1 cellular context compared by ENCODE assay signal in the genomic region with DNA sequence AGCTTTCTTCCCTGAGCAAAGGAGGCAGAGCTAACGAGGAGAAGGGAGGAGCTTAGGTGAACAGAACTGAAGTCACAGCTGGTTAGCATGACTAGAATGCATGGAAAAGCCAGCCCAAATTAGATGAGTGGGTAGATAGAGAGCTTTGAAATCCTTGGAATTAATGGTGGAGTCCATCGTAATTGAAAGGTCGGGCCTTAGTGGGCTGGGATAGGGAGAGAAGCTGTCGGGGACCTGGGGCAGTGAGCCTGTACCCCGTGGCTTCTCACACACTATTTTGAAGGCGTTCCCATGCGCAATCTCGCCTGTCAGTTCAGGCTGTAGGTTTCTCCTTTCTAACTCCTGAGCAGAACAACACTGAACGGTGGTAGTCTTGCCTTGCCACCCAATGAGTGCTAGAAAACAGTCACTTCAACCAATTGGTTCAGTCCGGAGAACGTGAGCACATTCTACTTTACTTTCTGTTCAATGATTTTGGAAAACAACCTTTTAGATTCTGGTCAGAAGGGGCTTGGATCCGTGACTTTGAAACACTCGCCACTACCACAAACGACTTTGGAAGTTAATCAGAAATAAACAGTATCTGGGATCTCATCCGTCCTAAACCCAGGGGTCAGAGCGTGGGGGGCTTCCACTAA.
TF ChIP-seq lines count a peak whose summit lies in the region.

No MANE protein-coding gene starts in this region.

TF ChIP-seq in HEK293, 187 proteins besides CTCF, POLR2A, EP300 and RAD21 (continued from another document and continues in another):
- TF ChIP-seq, protein P1, sequence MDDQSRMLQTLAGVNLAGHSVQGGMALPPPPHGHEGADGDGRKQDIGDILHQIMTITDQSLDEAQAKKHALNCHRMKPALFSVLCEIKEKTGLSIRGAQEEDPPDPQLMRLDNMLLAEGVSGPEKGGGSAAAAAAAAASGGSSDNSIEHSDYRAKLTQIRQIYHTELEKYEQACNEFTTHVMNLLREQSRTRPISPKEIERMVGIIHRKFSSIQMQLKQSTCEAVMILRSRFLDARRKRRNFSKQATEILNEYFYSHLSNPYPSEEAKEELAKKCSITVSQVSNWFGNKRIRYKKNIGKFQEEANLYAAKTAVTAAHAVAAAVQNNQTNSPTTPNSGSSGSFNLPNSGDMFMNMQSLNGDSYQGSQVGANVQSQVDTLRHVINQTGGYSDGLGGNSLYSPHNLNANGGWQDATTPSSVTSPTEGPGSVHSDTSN (CRISPR knock-in tag; IDR thresholded peaks at IDR 0.05), result no peak
- TF ChIP-seq, protein P2, sequence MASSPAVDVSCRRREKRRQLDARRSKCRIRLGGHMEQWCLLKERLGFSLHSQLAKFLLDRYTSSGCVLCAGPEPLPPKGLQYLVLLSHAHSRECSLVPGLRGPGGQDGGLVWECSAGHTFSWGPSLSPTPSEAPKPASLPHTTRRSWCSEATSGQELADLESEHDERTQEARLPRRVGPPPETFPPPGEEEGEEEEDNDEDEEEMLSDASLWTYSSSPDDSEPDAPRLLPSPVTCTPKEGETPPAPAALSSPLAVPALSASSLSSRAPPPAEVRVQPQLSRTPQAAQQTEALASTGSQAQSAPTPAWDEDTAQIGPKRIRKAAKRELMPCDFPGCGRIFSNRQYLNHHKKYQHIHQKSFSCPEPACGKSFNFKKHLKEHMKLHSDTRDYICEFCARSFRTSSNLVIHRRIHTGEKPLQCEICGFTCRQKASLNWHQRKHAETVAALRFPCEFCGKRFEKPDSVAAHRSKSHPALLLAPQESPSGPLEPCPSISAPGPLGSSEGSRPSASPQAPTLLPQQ (tag by site-specific recombination; IDR thresholded peaks at IDR 0.05), result no peak
- TF ChIP-seq, protein P3, sequence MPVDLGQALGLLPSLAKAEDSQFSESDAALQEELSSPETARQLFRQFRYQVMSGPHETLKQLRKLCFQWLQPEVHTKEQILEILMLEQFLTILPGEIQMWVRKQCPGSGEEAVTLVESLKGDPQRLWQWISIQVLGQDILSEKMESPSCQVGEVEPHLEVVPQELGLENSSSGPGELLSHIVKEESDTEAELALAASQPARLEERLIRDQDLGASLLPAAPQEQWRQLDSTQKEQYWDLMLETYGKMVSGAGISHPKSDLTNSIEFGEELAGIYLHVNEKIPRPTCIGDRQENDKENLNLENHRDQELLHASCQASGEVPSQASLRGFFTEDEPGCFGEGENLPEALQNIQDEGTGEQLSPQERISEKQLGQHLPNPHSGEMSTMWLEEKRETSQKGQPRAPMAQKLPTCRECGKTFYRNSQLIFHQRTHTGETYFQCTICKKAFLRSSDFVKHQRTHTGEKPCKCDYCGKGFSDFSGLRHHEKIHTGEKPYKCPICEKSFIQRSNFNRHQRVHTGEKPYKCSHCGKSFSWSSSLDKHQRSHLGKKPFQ (tag by site-specific recombination; IDR thresholded peaks at IDR 0.05), result 0 out of 2 replicates have a peak, but pooled peaks have one; percentile 33
- TF ChIP-seq ZNF341 (tag by site-specific recombination; IDR thresholded peaks at IDR 0.05; ENCODE audit: low read depth), result peak; percentile 83
- TF ChIP-seq ZNF335 (tag by site-specific recombination; conservative IDR thresholded peaks at IDR 0.05), result peak; percentile 82
- TF ChIP-seq, protein P4, sequence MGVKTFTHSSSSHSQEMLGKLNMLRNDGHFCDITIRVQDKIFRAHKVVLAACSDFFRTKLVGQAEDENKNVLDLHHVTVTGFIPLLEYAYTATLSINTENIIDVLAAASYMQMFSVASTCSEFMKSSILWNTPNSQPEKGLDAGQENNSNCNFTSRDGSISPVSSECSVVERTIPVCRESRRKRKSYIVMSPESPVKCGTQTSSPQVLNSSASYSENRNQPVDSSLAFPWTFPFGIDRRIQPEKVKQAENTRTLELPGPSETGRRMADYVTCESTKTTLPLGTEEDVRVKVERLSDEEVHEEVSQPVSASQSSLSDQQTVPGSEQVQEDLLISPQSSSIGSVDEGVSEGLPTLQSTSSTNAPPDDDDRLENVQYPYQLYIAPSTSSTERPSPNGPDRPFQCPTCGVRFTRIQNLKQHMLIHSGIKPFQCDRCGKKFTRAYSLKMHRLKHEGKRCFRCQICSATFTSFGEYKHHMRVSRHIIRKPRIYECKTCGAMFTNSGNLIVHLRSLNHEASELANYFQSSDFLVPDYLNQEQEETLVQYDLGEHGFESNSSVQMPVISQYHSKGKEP (tag by site-specific recombination; IDR thresholded peaks at IDR 0.05), result 0 out of 2 replicates have a peak, but pooled peaks have one; percentile 4
- peak; percentile 96 for TF ChIP-seq ZNF600 (tag by site-specific recombination; IDR thresholded peaks at IDR 0.05)
- 0 out of 2 replicates have a peak, but pooled peaks have one; percentile 42 for TF ChIP-seq ZNF629 (tag by site-specific recombination; IDR thresholded peaks at IDR 0.05)
- no peak for TF ChIP-seq GLIS1 (tag by site-specific recombination; IDR thresholded peaks at IDR 0.05)
- TF ChIP-seq ZNF555 (tag by site-specific recombination; conservative IDR thresholded peaks at IDR 0.05), result no peak
- TF ChIP-seq ZNF2 (tag by site-specific recombination; IDR thresholded peaks at IDR 0.05), result no peak; the same call in 1 of the 2 replicates
- TF ChIP-seq ZNF266 (tag by site-specific recombination; IDR thresholded peaks at IDR 0.05; ENCODE audit: low read depth), result no peak
- no peak for TF ChIP-seq GLI4 (tag by site-specific recombination; IDR thresholded peaks at IDR 0.05)
- no peak for TF ChIP-seq ZNF747 (tag by site-specific recombination; IDR thresholded peaks at IDR 0.05)
- no peak for TF ChIP-seq ZNF221 (tag by site-specific recombination; IDR thresholded peaks at IDR 0.05; ENCODE audit: borderline replicate concordance)
- TF ChIP-seq SP3 (tag by site-specific recombination; IDR thresholded peaks at IDR 0.05), result 0 out of 2 replicates have a peak, but pooled peaks have one; percentile 16
- TF ChIP-seq ZNF302 (tag by site-specific recombination; IDR thresholded peaks at IDR 0.05; ENCODE audit: low read depth), result no peak
- 0 out of 2 replicates have a peak, but pooled peaks have one; percentile 23 for TF ChIP-seq ZNF558 (tag by site-specific recombination; IDR thresholded peaks at IDR 0.05)
- no peak for TF ChIP-seq BCL11A (tag by site-specific recombination; IDR thresholded peaks at IDR 0.05; ENCODE audit: low read depth)
- TF ChIP-seq ZNF549 (tag by site-specific recombination; IDR thresholded peaks at IDR 0.05), result peak; percentile 73
- no peak for TF ChIP-seq WT1 (tag by site-specific recombination; IDR thresholded peaks at IDR 0.05)
- TF ChIP-seq PRDM1 (tag by site-specific recombination; IDR thresholded peaks at IDR 0.05), result peak; percentile 68; the same call in 1 of the 2 replicates
- no peak for TF ChIP-seq KLF1 (tag by site-specific recombination; IDR thresholded peaks at IDR 0.05)
- no peak for TF ChIP-seq ZNF248 (tag by site-specific recombination; IDR thresholded peaks at IDR 0.05)
- TF ChIP-seq ZNF366 (tag by site-specific recombination; conservative IDR thresholded peaks at IDR 0.05), result no peak
- TF ChIP-seq, protein P5, sequence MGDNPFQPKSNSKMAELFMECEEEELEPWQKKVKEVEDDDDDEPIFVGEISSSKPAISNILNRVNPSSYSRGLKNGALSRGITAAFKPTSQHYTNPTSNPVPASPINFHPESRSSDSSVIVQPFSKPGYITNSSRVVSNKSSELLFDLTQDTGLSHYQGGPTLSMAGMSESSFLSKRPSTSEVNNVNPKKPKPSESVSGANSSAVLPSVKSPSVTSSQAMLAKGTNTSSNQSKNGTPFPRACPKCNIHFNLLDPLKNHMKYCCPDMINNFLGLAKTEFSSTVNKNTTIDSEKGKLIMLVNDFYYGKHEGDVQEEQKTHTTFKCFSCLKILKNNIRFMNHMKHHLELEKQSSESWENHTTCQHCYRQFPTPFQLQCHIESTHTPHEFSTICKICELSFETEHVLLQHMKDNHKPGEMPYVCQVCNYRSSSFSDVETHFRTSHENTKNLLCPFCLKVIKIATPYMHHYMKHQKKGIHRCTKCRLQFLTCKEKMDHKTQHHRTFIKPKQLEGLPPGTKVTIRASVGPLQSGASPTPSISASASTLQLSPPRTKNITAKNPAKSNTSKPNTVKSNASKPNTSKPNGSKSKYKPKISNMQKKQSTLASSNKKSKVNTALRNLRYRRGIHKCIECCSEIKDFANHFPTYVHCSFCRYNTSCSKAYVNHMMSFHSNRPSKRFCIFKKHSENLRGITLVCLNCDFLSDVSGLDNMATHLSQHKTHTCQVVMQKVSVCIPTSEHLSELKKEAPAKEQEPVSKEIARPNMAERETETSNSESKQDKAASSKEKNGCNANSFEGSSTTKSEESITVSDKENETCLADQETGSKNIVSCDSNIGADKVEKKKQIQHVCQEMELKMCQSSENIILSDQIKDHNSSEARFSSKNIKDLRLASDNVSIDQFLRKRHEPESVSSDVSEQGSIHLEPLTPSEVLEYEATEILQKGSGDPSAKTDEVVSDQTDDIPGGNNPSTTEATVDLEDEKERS (tag by site-specific recombination; IDR thresholded peaks at IDR 0.05), result no peak
- no peak for TF ChIP-seq ZNF521 (tag by site-specific recombination; IDR thresholded peaks at IDR 0.05)
- TF ChIP-seq, protein P6, sequence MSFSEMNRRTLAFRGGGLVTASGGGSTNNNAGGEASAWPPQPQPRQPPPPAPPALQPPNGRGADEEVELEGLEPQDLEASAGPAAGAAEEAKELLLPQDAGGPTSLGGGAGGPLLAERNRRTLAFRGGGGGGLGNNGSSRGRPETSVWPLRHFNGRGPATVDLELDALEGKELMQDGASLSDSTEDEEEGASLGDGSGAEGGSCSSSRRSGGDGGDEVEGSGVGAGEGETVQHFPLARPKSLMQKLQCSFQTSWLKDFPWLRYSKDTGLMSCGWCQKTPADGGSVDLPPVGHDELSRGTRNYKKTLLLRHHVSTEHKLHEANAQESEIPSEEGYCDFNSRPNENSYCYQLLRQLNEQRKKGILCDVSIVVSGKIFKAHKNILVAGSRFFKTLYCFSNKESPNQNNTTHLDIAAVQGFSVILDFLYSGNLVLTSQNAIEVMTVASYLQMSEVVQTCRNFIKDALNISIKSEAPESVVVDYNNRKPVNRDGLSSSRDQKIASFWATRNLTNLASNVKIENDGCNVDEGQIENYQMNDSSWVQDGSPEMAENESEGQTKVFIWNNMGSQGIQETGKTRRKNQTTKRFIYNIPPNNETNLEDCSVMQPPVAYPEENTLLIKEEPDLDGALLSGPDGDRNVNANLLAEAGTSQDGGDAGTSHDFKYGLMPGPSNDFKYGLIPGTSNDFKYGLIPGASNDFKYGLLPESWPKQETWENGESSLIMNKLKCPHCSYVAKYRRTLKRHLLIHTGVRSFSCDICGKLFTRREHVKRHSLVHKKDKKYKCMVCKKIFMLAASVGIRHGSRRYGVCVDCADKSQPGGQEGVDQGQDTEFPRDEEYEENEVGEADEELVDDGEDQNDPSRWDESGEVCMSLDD (tag by site-specific recombination; IDR thresholded peaks at IDR 0.05), result no peak
- TF ChIP-seq ZFHX2 (tag by site-specific recombination; conservative IDR thresholded peaks at IDR 0.05), result peak; percentile 33; the same call in 1 of the 2 replicates
- no peak for TF ChIP-seq ZNF140 (tag by site-specific recombination; IDR thresholded peaks at IDR 0.05)
- TF ChIP-seq, protein P7, sequence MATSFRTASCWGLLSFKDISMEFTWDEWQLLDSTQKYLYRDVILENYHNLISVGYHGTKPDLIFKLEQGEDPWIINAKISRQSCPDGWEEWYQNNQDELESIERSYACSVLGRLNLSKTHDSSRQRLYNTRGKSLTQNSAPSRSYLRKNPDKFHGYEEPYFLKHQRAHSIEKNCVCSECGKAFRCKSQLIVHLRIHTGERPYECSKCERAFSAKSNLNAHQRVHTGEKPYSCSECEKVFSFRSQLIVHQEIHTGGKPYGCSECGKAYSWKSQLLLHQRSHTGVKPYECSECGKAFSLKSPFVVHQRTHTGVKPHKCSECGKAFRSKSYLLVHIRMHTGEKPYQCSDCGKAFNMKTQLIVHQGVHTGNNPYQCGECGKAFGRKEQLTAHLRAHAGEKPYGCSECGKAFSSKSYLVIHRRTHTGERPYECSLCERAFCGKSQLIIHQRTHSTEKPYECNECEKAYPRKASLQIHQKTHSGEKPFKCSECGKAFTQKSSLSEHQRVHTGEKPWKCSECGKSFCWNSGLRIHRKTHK (tag by site-specific recombination; IDR thresholded peaks at IDR 0.05), result no peak
- no peak for TF ChIP-seq ZNF324 (tag by site-specific recombination; IDR thresholded peaks at IDR 0.05)
- TF ChIP-seq, protein P8, sequence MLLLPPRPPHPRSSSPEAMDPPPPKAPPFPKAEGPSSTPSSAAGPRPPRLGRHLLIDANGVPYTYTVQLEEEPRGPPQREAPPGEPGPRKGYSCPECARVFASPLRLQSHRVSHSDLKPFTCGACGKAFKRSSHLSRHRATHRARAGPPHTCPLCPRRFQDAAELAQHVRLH (tag by site-specific recombination; IDR thresholded peaks at IDR 0.05), result 0 out of 2 replicates have a peak, but pooled peaks have one; percentile 4
- 0 out of 2 replicates have a peak, but pooled peaks have one; percentile 15 for TF ChIP-seq ZNF24 (tag by site-specific recombination; IDR thresholded peaks at IDR 0.05)
- TF ChIP-seq, protein P9, sequence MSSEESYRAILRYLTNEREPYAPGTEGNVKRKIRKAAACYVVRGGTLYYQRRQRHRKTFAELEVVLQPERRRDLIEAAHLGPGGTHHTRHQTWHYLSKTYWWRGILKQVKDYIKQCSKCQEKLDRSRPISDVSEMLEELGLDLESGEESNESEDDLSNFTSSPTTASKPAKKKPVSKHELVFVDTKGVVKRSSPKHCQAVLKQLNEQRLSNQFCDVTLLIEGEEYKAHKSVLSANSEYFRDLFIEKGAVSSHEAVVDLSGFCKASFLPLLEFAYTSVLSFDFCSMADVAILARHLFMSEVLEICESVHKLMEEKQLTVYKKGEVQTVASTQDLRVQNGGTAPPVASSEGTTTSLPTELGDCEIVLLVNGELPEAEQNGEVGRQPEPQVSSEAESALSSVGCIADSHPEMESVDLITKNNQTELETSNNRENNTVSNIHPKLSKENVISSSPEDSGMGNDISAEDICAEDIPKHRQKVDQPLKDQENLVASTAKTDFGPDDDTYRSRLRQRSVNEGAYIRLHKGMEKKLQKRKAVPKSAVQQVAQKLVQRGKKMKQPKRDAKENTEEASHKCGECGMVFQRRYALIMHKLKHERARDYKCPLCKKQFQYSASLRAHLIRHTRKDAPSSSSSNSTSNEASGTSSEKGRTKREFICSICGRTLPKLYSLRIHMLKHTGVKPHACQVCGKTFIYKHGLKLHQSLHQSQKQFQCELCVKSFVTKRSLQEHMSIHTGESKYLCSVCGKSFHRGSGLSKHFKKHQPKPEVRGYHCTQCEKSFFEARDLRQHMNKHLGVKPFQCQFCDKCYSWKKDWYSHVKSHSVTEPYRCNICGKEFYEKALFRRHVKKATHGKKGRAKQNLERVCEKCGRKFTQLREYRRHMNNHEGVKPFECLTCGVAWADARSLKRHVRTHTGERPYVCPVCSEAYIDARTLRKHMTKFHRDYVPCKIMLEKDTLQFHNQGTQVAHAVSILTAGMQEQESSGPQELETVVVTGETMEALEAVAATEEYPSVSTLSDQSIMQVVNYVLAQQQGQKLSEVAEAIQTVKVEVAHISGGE (tag by site-specific recombination; conservative IDR thresholded peaks at IDR 0.05; ENCODE audit: low read depth), result no peak
- TF ChIP-seq, protein P10, sequence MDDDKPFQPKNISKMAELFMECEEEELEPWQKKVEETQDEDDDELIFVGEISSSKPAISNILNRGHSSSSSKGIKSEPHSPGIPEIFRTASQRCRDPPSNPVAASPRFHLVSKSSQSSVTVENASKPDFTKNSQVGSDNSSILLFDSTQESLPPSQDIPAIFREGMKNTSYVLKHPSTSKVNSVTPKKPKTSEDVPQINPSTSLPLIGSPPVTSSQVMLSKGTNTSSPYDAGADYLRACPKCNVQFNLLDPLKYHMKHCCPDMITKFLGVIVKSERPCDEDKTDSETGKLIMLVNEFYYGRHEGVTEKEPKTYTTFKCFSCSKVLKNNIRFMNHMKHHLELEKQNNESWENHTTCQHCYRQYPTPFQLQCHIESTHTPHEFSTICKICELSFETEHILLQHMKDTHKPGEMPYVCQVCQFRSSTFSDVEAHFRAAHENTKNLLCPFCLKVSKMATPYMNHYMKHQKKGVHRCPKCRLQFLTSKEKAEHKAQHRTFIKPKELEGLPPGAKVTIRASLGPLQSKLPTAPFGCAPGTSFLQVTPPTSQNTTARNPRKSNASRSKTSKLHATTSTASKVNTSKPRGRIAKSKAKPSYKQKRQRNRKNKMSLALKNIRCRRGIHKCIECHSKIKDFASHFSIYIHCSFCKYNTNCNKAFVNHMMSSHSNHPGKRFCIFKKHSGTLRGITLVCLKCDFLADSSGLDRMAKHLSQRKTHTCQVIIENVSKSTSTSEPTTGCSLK (tag by site-specific recombination; IDR thresholded peaks at IDR 0.05), result no peak
